ENCODE assay signal across 10 cellular contexts in the genomic region with DNA sequence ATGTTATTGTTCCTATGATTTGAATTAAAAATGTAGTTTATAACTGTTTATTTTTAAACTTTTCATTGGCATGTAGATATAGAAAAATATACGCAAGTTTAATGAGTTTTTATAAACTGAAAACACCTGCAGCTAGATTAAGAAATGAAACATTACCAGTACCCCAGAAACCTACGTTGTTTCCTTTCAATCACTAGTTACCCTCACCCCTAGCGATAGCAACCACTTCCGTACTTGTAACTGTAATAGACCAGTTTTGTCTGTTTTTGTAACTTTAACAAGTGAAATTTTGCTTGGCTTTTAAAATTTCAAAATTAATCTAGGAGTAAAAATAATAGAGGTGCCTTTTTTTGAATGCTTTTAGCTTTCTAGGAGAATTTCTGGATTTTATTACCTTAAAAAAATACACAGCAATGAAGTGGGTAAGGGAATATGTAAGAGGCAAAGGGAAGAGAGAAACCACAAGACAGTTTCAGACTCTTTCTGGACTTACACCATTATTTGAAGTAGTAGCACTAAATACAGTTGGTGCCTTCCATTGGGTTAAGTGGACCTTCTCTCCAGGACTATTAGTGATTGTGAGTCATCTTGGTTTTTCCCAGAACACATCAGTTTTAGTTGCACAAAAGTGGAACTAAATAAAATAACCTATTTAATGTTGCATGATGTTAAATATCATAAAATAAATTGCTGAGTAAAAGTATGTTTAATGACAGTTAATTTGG. TPM values are rescaled to one million over a fixed set of nuclear protein-coding genes. Genes with fewer than 3 reads are reported as not detected.
DNase-seq lines count a peak whose midpoint lies in the region; ATAC-seq and TF ChIP-seq lines count a peak whose summit lies in the region.
"Had no signal": no experiment of that assay in that cellular context is flagged by ENCODE, and none has a peak within 500 bp of the region (broad histone marks: within the 10 kb centered on the region; RNA-seq: fewer than 3 reads in every experiment).

No MANE protein-coding gene starts in this region.

- H3K27ac Mint-ChIP-seq in activated CD4-positive, alpha-beta memory T cell treated with anti-CD3 and anti-CD28 coated beads for 36 hours: peak overlapping the region; percentile 55
- H3K27ac Mint-ChIP-seq in natural killer cell (peak overlapping the region; percentile 78 to 81), mesothelial cell of epicardium (no peak overlapping the region)

- TF ChIP-seq CTCF in natural killer cell (IDR thresholded peaks at IDR 0.05) (no peak), mesothelial cell of epicardium (IDR thresholded peaks at IDR 0.05; ENCODE audit: unreplicated experiment) (no peak)

- ATAC-seq in GM18858 (IDR thresholded peaks at IDR 0.05; ENCODE audit: unreplicated experiment) (peak; percentile 43), HG03097 (IDR thresholded peaks at IDR 0.05; ENCODE audit: low FRiP score, unreplicated experiment) (peak; percentile 54), natural killer cell (peak; percentile 49 to 69 (median 65))

- peaks cover 63% of the 10 kb centered on the region for H3K36me3 Mint-ChIP-seq in activated CD4-positive, alpha-beta memory T cell treated with anti-CD3 and anti-CD28 coated beads for 36 hours
- H3K36me3 Mint-ChIP-seq in natural killer cell (peaks cover 12% of the 10 kb centered on the region), mesothelial cell of epicardium (peaks cover 55% of the 10 kb centered on the region)

- no peak overlapping the region for H3K4me3 Mint-ChIP-seq in activated CD4-positive, alpha-beta memory T cell treated with anti-CD3 and anti-CD28 coated beads for 36 hours
- H3K4me3 Mint-ChIP-seq in natural killer cell: peak overlapping the region; percentile 35
- no peak overlapping the region for H3K4me3 Mint-ChIP-seq in mesothelial cell of epicardium
- H3K4me3 Mint-ChIP-seq: neural crest cell had no signal

- H3K4me1 Mint-ChIP-seq in activated CD4-positive, alpha-beta memory T cell treated with anti-CD3 and anti-CD28 coated beads for 36 hours (ENCODE audit: low read depth): peaks cover 28% of the 10 kb centered on the region
- H3K4me1 Mint-ChIP-seq in natural killer cell (peaks cover 6 to 18% of the 10 kb centered on the region in 2 donors), mesothelial cell of epicardium (no peaks in the 10 kb centered on the region)
- H3K4me1 Mint-ChIP-seq: neural crest cell had no signal

- POLR2A ChIA-PET in activated CD4-positive, alpha-beta memory T cell treated with anti-CD3 and anti-CD28 coated beads for 36 hours (lab: Charles Lee): no interaction called here

- H3K27me3 Mint-ChIP-seq in activated CD4-positive, alpha-beta memory T cell treated with anti-CD3 and anti-CD28 coated beads for 36 hours: no peaks in the 10 kb centered on the region
- no peaks in the 10 kb centered on the region for H3K27me3 Mint-ChIP-seq in natural killer cell (ENCODE audit: low read depth in 2 of 2)
- H3K27me3 Mint-ChIP-seq in mesothelial cell of epicardium (ENCODE audit: low read depth): no peaks in the 10 kb centered on the region

- intact Hi-C loops in activated CD4-positive, alpha-beta memory T cell treated with anti-CD3 and anti-CD28 coated beads for 36 hours (cut with micrococcal nuclease): loop anchor here (2.0 kb wide), 1 partner anchor 18 kb away; the partner anchor contains the start of gene NAT10
- intact Hi-C loops in natural killer cell (cut with micrococcal nuclease): loop anchor here (5.0 kb wide), 1 partner anchor 34 kb away; the partner anchor contains the start of gene CAPRIN1

- CTCF ChIA-PET in activated CD4-positive, alpha-beta memory T cell treated with anti-CD3 and anti-CD28 coated beads for 36 hours (lab: Charles Lee): interaction anchor here (0.7 to 1.4 kb wide), 2 partner anchors 13 to 90 kb away, joined by 3 read pairs; no protein-coding TSS in a partner anchor

- DNase-seq in activated CD4-positive, alpha-beta memory T cell treated with anti-CD3 and anti-CD28 coated beads for 36 hours: no peak
- DNase-seq in natural killer cell (no peak), iPS-NIHi7 (ENCODE audit: extremely low spot score) (no peak), mesothelial cell of epicardium (ENCODE audit: low spot score in 2 of 2, unreplicated experiment in 2 of 2) (no peak), NCI-H748 (lab: John Stamatoyannopoulos, UW; ENCODE audit: unreplicated experiment) (no peak)
- DNase-seq: GF-D8, NCI-H526 treated with DMSO at 0.1 percent for 48 hours had no signal

- H3K9me3 Mint-ChIP-seq in activated CD4-positive, alpha-beta memory T cell treated with anti-CD3 and anti-CD28 coated beads for 36 hours: no peaks in the 10 kb centered on the region
- H3K9me3 Mint-ChIP-seq in natural killer cell (no peaks in the 10 kb centered on the region), mesothelial cell of epicardium (no peaks in the 10 kb centered on the region)
- H3K9me3 Mint-ChIP-seq: neural crest cell had no signal

RNA-seq across cellular contexts. Expression of gene NAT10, which starts 18.7 kb away (rescaled TPM):
- total RNA-seq in activated CD4-positive, alpha-beta memory T cell treated with anti-CD3 and anti-CD28 coated beads for 36 hours: 10 to 100 TPM; 84.7 to 87.6 TPM
- total RNA-seq in natural killer cell (10 to 100 TPM; 40.3 to 53.6 (median 42.8) TPM), mesothelial cell of epicardium (58.7 to 61.7 TPM (median 60.5 TPM) in 3 replicates)

RNA-seq across cellular contexts. Expression of gene CAPRIN1, which starts 35.2 kb away (rescaled TPM):
- 100 to 1,000 TPM; 261 to 264 TPM for total RNA-seq in activated CD4-positive, alpha-beta memory T cell treated with anti-CD3 and anti-CD28 coated beads for 36 hours
- total RNA-seq in natural killer cell: 100 to 1,000 TPM; 118 to 158 (median 137) TPM
- 298 to 307 TPM (median 302 TPM) in 3 replicates for total RNA-seq in mesothelial cell of epicardium
